27 cellular contexts compared by ENCODE assay signal in the genomic region with DNA sequence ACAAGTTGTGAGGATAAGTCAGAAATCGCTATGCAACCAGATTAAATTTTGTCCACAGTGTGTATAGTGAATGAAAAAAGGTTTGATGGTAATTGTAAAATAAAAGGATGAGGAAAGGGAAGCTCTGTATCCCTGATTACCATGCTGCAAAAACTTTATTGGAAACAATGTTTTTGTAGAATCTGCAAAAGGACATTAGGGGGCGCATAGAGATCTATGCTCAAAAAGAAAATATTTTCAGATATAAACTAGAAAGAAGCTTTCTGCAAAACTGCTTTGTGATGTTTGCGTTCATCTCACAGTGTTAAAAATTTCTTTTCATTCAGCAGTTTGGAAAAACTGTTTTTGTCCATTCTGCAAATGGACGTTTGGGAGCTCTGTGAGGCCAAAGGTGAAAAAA.
"Had no signal": no experiment of that assay in that cellular context is flagged by ENCODE, and none has a peak within 500 bp of the region (broad histone marks: within the 10 kb centered on the region; RNA-seq: fewer than 3 reads in every experiment).

No MANE protein-coding gene starts in this region.

- DNase-seq: activated B cell treated with CpG ODN at 0.5 μM for 24 hours; activated CD4-positive, alpha-beta T cell treated with anti-CD3 and anti-CD28 coated beads for 36 hours; activated CD4-positive, alpha-beta T cell treated with anti-CD3 and anti-CD28 coated beads, Interleukin-2, amount 50 U/mL, for 4 hours; activated CD8-positive, alpha-beta memory T cell treated with anti-CD3 and anti-CD28 coated beads for 24 hours; activated CD8-positive, alpha-beta memory T cell treated with anti-CD3 and anti-CD28 coated beads, Interleukin-2, amount 50 U/mL, for 48 hours; activated naive CD4-positive, alpha-beta T cell; activated T-cell treated with anti-CD3 and anti-CD28 coated beads, Interleukin-2, amount 50 U/mL, for 4 hours; central memory CD4-positive, alpha-beta T cell; colonic mucosa; dorsolateral prefrontal cortex; endodermal cell; head of caudate nucleus; hypothalamus; left ventricle myocardium inferior; ovary; stimulated activated CD4-positive, alpha-beta T cell treated with anti-CD3 and anti-CD28 coated beads, Interleukin-2, amount 100 ng/mL, for 48 hours; stimulated activated CD8-positive, alpha-beta memory T cell treated with anti-CD3 and anti-CD28 coated beads, Interleukin-4, amount 100 ng/mL, for 48 hours; stimulated activated naive B cell treated with anti-CD40 and anti-IgM and Interleukin-4, amounts not matched to agents 10 μg/mL and 1 μg/mL and 100 μg/mL, for 72 hours; testis; trophoblast cell; uterus had no signal

- H3K27ac Mint-ChIP-seq: activated B cell treated with CpG ODN at 0.5 μM for 24 hours; activated CD4-positive, alpha-beta T cell treated with anti-CD3 and anti-CD28 coated beads for 36 hours; activated naive CD8-positive, alpha-beta T cell; activated T-helper 2 cell treated with anti-CD3 and anti-CD28 coated beads, Interferon-gamma antibody, Interleukin-2, Interleukin-4, amounts not matched to agents 10 μg/mL and 5 μg/mL and 100 μg/mL, durations not matched to agents 14 hours and 24 hours and 36 hours; endodermal cell; nephron; stimulated activated naive B cell treated with anti-CD40 and anti-IgM and Interleukin-4, amounts not matched to agents 10 μg/mL and 1 μg/mL and 100 μg/mL, for 72 hours had no signal

- H3K4me3 ChIP-seq: colonic mucosa, dorsolateral prefrontal cortex, gastroesophageal sphincter, left ventricle myocardium inferior, ovary, prostate gland, testis, uterus had no signal

- H3K36me3 Mint-ChIP-seq: activated naive CD8-positive, alpha-beta T cell; stimulated activated naive B cell treated with anti-CD40 and anti-IgM and Interleukin-4, amounts not matched to agents 10 μg/mL and 1 μg/mL and 100 μg/mL, for 72 hours had no signal

- H3K27ac ChIP-seq: colonic mucosa, dorsolateral prefrontal cortex, gastroesophageal sphincter, left ventricle myocardium inferior, neutrophil, ovary, prostate gland, testis, uterus had no signal

- H3K4me3 Mint-ChIP-seq: activated B cell treated with CpG ODN at 0.5 μM for 24 hours; activated CD4-positive, alpha-beta T cell treated with anti-CD3 and anti-CD28 coated beads for 36 hours; activated naive CD8-positive, alpha-beta T cell; activated T-cell treated with anti-CD3 and anti-CD28 coated beads, Interleukin-2, amount 50 U/mL, for 4 hours; endodermal cell; nephron; stimulated activated naive B cell treated with anti-CD40 and anti-IgM and Interleukin-4, amounts not matched to agents 10 μg/mL and 1 μg/mL and 100 μg/mL, for 72 hours had no signal

- H3K27me3 ChIP-seq: colonic mucosa, dorsolateral prefrontal cortex, gastroesophageal sphincter, neutrophil, ovary, testis, uterus had no signal

- H3K9me3 ChIP-seq: colonic mucosa, gastroesophageal sphincter, neutrophil, ovary, prostate gland, testis, uterus had no signal

- H3K4me1 ChIP-seq: colonic mucosa, gastroesophageal sphincter, left ventricle myocardium inferior, prostate gland, testis, uterus had no signal

- H3K4me1 Mint-ChIP-seq: activated B cell treated with CpG ODN at 0.5 μM for 24 hours; activated CD4-positive, alpha-beta T cell treated with anti-CD3 and anti-CD28 coated beads for 36 hours; endodermal cell; nephron; stimulated activated naive B cell treated with anti-CD40 and anti-IgM and Interleukin-4, amounts not matched to agents 10 μg/mL and 1 μg/mL and 100 μg/mL, for 72 hours had no signal

- H3K27me3 Mint-ChIP-seq: activated B cell treated with CpG ODN at 0.5 μM for 24 hours; activated CD4-positive, alpha-beta T cell treated with anti-CD3 and anti-CD28 coated beads for 36 hours; activated naive CD8-positive, alpha-beta T cell; stimulated activated naive B cell treated with anti-CD40 and anti-IgM and Interleukin-4, amounts not matched to agents 10 μg/mL and 1 μg/mL and 100 μg/mL, for 72 hours had no signal

- H3K36me3 ChIP-seq: colonic mucosa, gastroesophageal sphincter, left ventricle myocardium inferior, neutrophil, ovary, prostate gland, uterus had no signal
